8 cellular contexts compared by ENCODE assay signal in the genomic region with DNA sequence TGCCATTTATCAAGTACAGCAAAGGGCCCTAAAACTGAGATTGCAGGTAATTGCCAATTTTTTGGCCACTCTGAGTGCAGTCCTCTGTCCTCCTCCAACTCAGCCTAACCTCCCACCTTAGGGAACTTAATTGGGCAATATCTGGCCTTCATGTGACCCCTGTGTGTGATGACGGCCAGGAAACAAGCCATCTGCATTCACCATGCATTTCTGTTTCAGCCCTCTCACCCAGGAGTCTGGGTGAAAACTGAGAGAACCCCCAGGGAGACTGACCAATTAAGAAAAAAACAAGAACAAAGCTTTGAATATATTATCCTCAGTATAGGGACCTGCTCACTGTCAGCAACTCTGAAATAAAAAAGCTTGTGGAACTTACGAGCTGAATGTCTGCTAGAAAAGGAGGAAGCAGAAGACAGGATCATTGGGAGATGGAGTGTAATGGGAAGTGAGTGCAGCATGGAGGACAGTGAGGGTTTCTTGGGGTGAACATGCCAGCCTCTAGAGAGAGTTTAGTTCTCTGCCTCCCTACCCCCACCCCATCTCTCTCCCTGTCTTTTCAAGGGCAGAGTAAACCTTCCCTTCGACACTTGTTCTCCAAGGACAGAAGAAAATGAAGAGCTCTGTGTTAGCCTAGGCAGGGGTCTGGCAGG. TPM values are rescaled to one million over a fixed set of nuclear protein-coding genes. Genes with fewer than 3 reads are reported as not detected.
A peak's percentile ranks its signal among the peaks of the same experiment; 100 is the strongest.
DNase-seq lines count a peak whose midpoint lies in the region; ATAC-seq and TF ChIP-seq lines count a peak whose summit lies in the region.

No MANE protein-coding gene starts in this region.

- peaks cover 29% of the 10 kb centered on the region for H3K4me1 Mint-ChIP-seq in glutamatergic neuron (ENCODE audit: low read depth, unreplicated experiment)
- H3K4me1 Mint-ChIP-seq in stimulated activated naive B cell treated with anti-CD40 and anti-IgM and Interleukin-4, amounts not matched to agents 10 μg/mL and 1 μg/mL and 100 μg/mL, for 72 hours = peaks cover 42 to 71% of the 10 kb centered on the region in 2 donors
- peaks cover 75% of the 10 kb centered on the region for H3K4me1 Mint-ChIP-seq in activated T-cell treated with anti-CD3 and anti-CD28 coated beads, Interleukin-2, amount 50 U/mL, for 4 hours (ENCODE audit: low read depth)

- TF ChIP-seq CTCF in glutamatergic neuron (IDR thresholded peaks at IDR 0.05; ENCODE audit: partially characterized antibody, unreplicated experiment) = no peak

- peak overlapping the region; percentile 27 for H3K4me3 Mint-ChIP-seq in glutamatergic neuron (ENCODE audit: unreplicated experiment)
- peak overlapping the region; percentile 82 to 83 for H3K4me3 Mint-ChIP-seq in stimulated activated naive B cell treated with anti-CD40 and anti-IgM and Interleukin-4, amounts not matched to agents 10 μg/mL and 1 μg/mL and 100 μg/mL, for 72 hours
- no peak overlapping the region for H3K4me3 Mint-ChIP-seq in activated T-cell treated with anti-CD3 and anti-CD28 coated beads, Interleukin-2, amount 50 U/mL, for 4 hours

- DNase-seq in DMS 273 (lab: John Stamatoyannopoulos, UW; ENCODE audit: unreplicated experiment) = peak; percentile 25
- DNase-seq in DMS 273 treated with DMSO at 0.1 percent for 48 hours (lab: John Stamatoyannopoulos, UW) = no peak
- DNase-seq in MV-4-11 (lab: John Stamatoyannopoulos, UW) = peak; percentile 57
- DNase-seq in glutamatergic neuron = no peak
- DNase-seq in stimulated activated naive B cell treated with anti-CD40 and anti-IgM and Interleukin-4, amounts not matched to agents 10 μg/mL and 1 μg/mL and 100 μg/mL, for 72 hours = no peak
- DNase-seq in NCI-H2171 treated with DMSO at 0.1 percent for 48 hours (lab: John Stamatoyannopoulos, UW) = no peak
- no peak for DNase-seq in activated T-cell treated with anti-CD3 and anti-CD28 coated beads, Interleukin-2, amount 50 U/mL, for 4 hours
- DNase-seq in T-helper 1 cell = no peak

- no peaks in the 10 kb centered on the region for H3K27me3 Mint-ChIP-seq in glutamatergic neuron (ENCODE audit: unreplicated experiment)
- no peaks in the 10 kb centered on the region for H3K27me3 Mint-ChIP-seq in stimulated activated naive B cell treated with anti-CD40 and anti-IgM and Interleukin-4, amounts not matched to agents 10 μg/mL and 1 μg/mL and 100 μg/mL, for 72 hours
- no peaks in the 10 kb centered on the region for H3K27me3 Mint-ChIP-seq in activated T-cell treated with anti-CD3 and anti-CD28 coated beads, Interleukin-2, amount 50 U/mL, for 4 hours (ENCODE audit: low read depth)

- H3K9me3 Mint-ChIP-seq in glutamatergic neuron (ENCODE audit: unreplicated experiment) = peaks cover 2% of the 10 kb centered on the region
- H3K9me3 Mint-ChIP-seq in stimulated activated naive B cell treated with anti-CD40 and anti-IgM and Interleukin-4, amounts not matched to agents 10 μg/mL and 1 μg/mL and 100 μg/mL, for 72 hours = peaks cover 3 to 4% of the 10 kb centered on the region in 2 donors
- peaks cover 3% of the 10 kb centered on the region for H3K9me3 Mint-ChIP-seq in activated T-cell treated with anti-CD3 and anti-CD28 coated beads, Interleukin-2, amount 50 U/mL, for 4 hours

- ATAC-seq in stimulated activated naive B cell treated with anti-CD40 and anti-IgM and Interleukin-4, amounts not matched to agents 10 μg/mL and 1 μg/mL and 100 μg/mL, for 72 hours (replicated peaks) = peak; percentile 44 to 49
- no peak for ATAC-seq in activated T-cell treated with anti-CD3 and anti-CD28 coated beads, Interleukin-2, amount 50 U/mL, for 4 hours

- H3K36me3 Mint-ChIP-seq in glutamatergic neuron (ENCODE audit: unreplicated experiment) = peaks cover 4% of the 10 kb centered on the region
- peaks cover 4 to 13% of the 10 kb centered on the region in 2 donors for H3K36me3 Mint-ChIP-seq in stimulated activated naive B cell treated with anti-CD40 and anti-IgM and Interleukin-4, amounts not matched to agents 10 μg/mL and 1 μg/mL and 100 μg/mL, for 72 hours
- H3K36me3 Mint-ChIP-seq in activated T-cell treated with anti-CD3 and anti-CD28 coated beads, Interleukin-2, amount 50 U/mL, for 4 hours (ENCODE audit: insufficient read depth) = peaks cover 18% of the 10 kb centered on the region

- peak overlapping the region; percentile 59 for H3K27ac Mint-ChIP-seq in glutamatergic neuron (ENCODE audit: unreplicated experiment)
- H3K27ac Mint-ChIP-seq in stimulated activated naive B cell treated with anti-CD40 and anti-IgM and Interleukin-4, amounts not matched to agents 10 μg/mL and 1 μg/mL and 100 μg/mL, for 72 hours = peak overlapping the region; percentile 94

RNA-seq across cellular contexts. Expression of gene MAPRE2, which starts 9.6 kb away (rescaled TPM):
- 127 TPM for total RNA-seq in glutamatergic neuron (ENCODE audit: unreplicated experiment)
- total RNA-seq in activated T-cell treated with anti-CD3 and anti-CD28 coated beads, Interleukin-2, amount 50 U/mL, for 4 hours = 10 to 100 TPM; 38.3 to 41.7 (median 38.4) TPM

Comparison
In these comparisons a context has a peak if more than half of its experiments do, and no peak if none do; other contexts are left out.
1. DNase-seq: peak in DMS 273 (single experiment) and MV-4-11 (single experiment); none in DMS 273 treated with DMSO at 0.1 percent for 48 hours (single experiment), glutamatergic neuron (single experiment), stimulated activated naive B cell treated with anti-CD40 and anti-IgM and Interleukin-4, amounts not matched to agents 10 μg/mL and 1 μg/mL and 100 μg/mL, for 72 hours (single experiment), NCI-H2171 treated with DMSO at 0.1 percent for 48 hours (single experiment), activated T-cell treated with anti-CD3 and anti-CD28 coated beads, Interleukin-2, amount 50 U/mL, for 4 hours (single experiment) and T-helper 1 cell (0 of 5).
2. ATAC-seq: peak in stimulated activated naive B cell treated with anti-CD40 and anti-IgM and Interleukin-4, amounts not matched to agents 10 μg/mL and 1 μg/mL and 100 μg/mL, for 72 hours (2 of 2); none in activated T-cell treated with anti-CD3 and anti-CD28 coated beads, Interleukin-2, amount 50 U/mL, for 4 hours (0 of 2).